In the genomic region with DNA sequence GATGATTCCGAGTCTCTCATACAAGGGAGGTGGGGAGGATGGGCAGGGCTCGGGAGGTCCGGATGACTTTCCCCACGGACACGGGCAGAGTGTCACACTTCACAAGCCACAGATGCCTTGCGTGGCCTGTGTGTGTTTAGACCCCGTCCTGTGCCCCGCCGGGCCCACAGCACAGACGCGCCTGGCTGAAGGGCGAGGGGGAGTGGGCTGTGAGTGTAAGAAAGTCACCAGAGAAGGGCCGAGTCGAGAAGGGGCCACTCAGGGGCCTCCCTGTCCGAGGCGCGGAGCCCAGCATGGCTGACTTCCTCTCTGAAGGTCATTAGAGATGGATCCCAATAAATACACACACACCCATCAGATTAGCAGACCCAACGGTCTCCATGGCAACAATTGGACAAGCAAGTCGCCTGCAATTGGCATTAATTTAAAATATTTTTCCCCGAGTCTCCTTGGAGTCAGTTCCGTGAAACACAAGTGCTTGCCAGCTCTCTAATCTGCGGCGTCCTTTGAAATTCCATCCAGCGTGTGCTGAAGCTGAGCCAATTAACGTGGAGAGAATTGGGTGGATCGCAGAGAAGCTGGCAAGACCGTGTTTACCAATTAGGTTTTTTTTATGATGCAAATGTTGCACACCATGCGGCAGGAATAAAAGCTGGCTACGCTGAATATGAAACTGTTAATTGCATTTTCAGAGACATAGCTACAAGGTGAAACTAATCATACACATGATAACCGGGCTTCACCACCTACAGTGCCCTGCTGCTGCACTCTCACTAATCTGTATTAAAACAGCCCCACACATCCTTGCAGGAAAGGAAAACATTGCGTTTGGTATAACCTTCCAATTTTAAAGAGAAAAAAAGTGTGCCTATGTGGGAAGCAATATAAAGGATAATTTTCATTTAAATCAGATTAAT, we compare ENCODE assay signal across 10 cellular contexts.
DNase-seq lines count a peak whose midpoint lies in the region; ATAC-seq, FAIRE-seq and TF ChIP-seq lines count a peak whose summit lies in the region.
"Had no signal": no experiment of that assay in that cellular context is flagged by ENCODE, and none has a peak within 500 bp of the region (broad histone marks: within the 10 kb centered on the region; RNA-seq: fewer than 3 reads in every experiment).

No MANE protein-coding gene starts in this region.

- peaks cover 9% of the 10 kb centered on the region for H3K9me3 Mint-ChIP-seq in glutamatergic neuron (ENCODE audit: unreplicated experiment)
- H3K9me3 Mint-ChIP-seq in activated T-helper 17 cell treated with anti-CD3 and anti-CD28 coated beads, Interleukin-2, amount 50 U/mL, for 72 hours: no peaks in the 10 kb centered on the region
- H3K9me3 Mint-ChIP-seq: dendritic cell treated with granulocyte-macrophage colony-stimulating factor and Interleukin-4, amounts not matched to agents 40 ng/mL and 50 ng/mL, for 4 days had no signal

- peak overlapping the region; percentile 67 for H3K4me3 Mint-ChIP-seq in glutamatergic neuron (ENCODE audit: unreplicated experiment)
- no peak overlapping the region for H3K4me3 Mint-ChIP-seq in activated T-helper 17 cell treated with anti-CD3 and anti-CD28 coated beads, Interleukin-2, amount 50 U/mL, for 72 hours
- H3K4me3 Mint-ChIP-seq: dendritic cell treated with granulocyte-macrophage colony-stimulating factor and Interleukin-4, amounts not matched to agents 40 ng/mL and 50 ng/mL, for 4 days had no signal

- H3K27ac ChIP-seq in pancreas: peak overlapping the region in 2 of 4 donors; percentile 20 to 57

- DNase-seq in G401 (ENCODE audit: low spot score) (peak; percentile 76), NCI-H2171 (lab: John Stamatoyannopoulos, UW) (peak; percentile 25), glutamatergic neuron (no peak), pancreas (peak in 5 of 6 donors; percentile 34 to 74 (median 47)), KBM-7 (no peak), AG08395 (ENCODE audit: low spot score) (no peak)

- ATAC-seq in pancreas: peak; percentile 74 to 79 (median 76)
- ATAC-seq in activated CD4-positive, CD25-positive, alpha-beta regulatory T cell treated with anti-CD3 and anti-CD28 coated beads, Interleukin-2, amount 50 U/mL, for 24 hours: no peak
- ATAC-seq in activated T-helper 17 cell treated with anti-CD3 and anti-CD28 coated beads, Interleukin-2, amount 50 U/mL, for 72 hours (replicated peaks): no peak

- no peaks in the 10 kb centered on the region for H3K9me3 ChIP-seq in pancreas

- FAIRE-seq in pancreas (lab: Jason Lieb, UNC): no peak
- FAIRE-seq: keratinocyte had no signal

- TF ChIP-seq CTCF in glutamatergic neuron (IDR thresholded peaks at IDR 0.05; ENCODE audit: partially characterized antibody, unreplicated experiment) (no peak), pancreas (IDR thresholded peaks at IDR 0.05) (no peak)

- H3K27me3 Mint-ChIP-seq in glutamatergic neuron (ENCODE audit: unreplicated experiment): peaks cover 2% of the 10 kb centered on the region
- peaks cover 3% of the 10 kb centered on the region for H3K27me3 Mint-ChIP-seq in activated T-helper 17 cell treated with anti-CD3 and anti-CD28 coated beads, Interleukin-2, amount 50 U/mL, for 72 hours
- H3K27me3 Mint-ChIP-seq: dendritic cell treated with granulocyte-macrophage colony-stimulating factor and Interleukin-4, amounts not matched to agents 40 ng/mL and 50 ng/mL, for 4 days had no signal

- peaks cover 10% of the 10 kb centered on the region for H3K36me3 Mint-ChIP-seq in glutamatergic neuron (ENCODE audit: unreplicated experiment)
- H3K36me3 Mint-ChIP-seq in activated T-helper 17 cell treated with anti-CD3 and anti-CD28 coated beads, Interleukin-2, amount 50 U/mL, for 72 hours (ENCODE audit: low read depth): no peaks in the 10 kb centered on the region

- H3K36me3 ChIP-seq in pancreas: no peaks in the 10 kb centered on the region

- H3K4me3 ChIP-seq in pancreas: peak overlapping the region in 1 of 4 donors; percentile 28

- 29 to 32% methylated on average over 31 of the region's 31 CpGs for WGBS in pancreas, 2 donors

- in situ Hi-C loops in G401 (cut with HindIII; ENCODE audit: low sequenced_read_pairs) (no loop called here), KBM-7 (cut with MboI; ENCODE audit: low pct_unique_long_range_greater_than_20kb, low sequenced_read_pairs) (no loop called here)

- peaks cover 0 to 10% (median 0%) of the 10 kb centered on the region in 3 donors for H3K4me1 ChIP-seq in pancreas

- H3K27ac Mint-ChIP-seq in glutamatergic neuron (ENCODE audit: unreplicated experiment): peak overlapping the region; percentile 54
- H3K27ac Mint-ChIP-seq in activated T-helper 17 cell treated with anti-CD3 and anti-CD28 coated beads, Interleukin-2, amount 50 U/mL, for 72 hours: no peak overlapping the region
- H3K27ac Mint-ChIP-seq: dendritic cell treated with granulocyte-macrophage colony-stimulating factor and Interleukin-4, amounts not matched to agents 40 ng/mL and 50 ng/mL, for 4 days had no signal

- intact Hi-C loops in pancreas (cut with DNase I): no loop called here

- peaks cover 14% of the 10 kb centered on the region for H3K4me1 Mint-ChIP-seq in glutamatergic neuron (ENCODE audit: low read depth, unreplicated experiment)
- no peaks in the 10 kb centered on the region for H3K4me1 Mint-ChIP-seq in activated T-helper 17 cell treated with anti-CD3 and anti-CD28 coated beads, Interleukin-2, amount 50 U/mL, for 72 hours

- H3K27me3 ChIP-seq in pancreas: no peaks in the 10 kb centered on the region

Comparison
In these comparisons a context has a peak if more than half of its experiments do, and no peak if none do; other contexts are left out.
1. DNase-seq: peak in G401 (single experiment), NCI-H2171 (single experiment) and pancreas (5 of 6); none in glutamatergic neuron (single experiment), KBM-7 (single experiment) and AG08395 (single experiment).
2. ATAC-seq: peak in pancreas (4 of 4); none in activated CD4-positive, CD25-positive, alpha-beta regulatory T cell treated with anti-CD3 and anti-CD28 coated beads, Interleukin-2, amount 50 U/mL, for 24 hours (0 of 2) and activated T-helper 17 cell treated with anti-CD3 and anti-CD28 coated beads, Interleukin-2, amount 50 U/mL, for 72 hours (single experiment).